In the genomic region with DNA sequence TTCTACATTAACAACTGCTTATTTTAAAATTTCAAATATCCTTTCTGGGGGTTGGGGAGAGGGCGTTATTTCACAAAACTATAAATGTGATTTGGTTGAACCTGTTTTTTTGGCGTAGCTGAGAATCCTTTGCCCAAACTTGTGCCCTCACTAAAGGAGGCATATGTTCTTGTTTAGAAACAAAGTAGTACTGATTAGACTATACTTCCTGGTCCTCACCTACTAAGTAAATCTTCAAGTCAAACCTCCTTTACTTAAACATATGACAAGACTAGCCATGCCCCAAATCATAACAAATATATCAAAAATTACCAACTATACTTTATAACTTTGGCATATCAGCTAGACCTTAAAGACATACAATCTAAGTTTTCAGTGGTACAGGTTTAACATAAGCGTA, we compare ENCODE assay signal across 1 cellular context.
TF ChIP-seq lines count a peak whose summit lies in the region.

No MANE protein-coding gene starts in this region.

TF ChIP-seq in GM12878, 131 proteins besides CTCF, POLR2A, EP300 and RAD21 (continued from another document):
- TF ChIP-seq, protein P1, sequence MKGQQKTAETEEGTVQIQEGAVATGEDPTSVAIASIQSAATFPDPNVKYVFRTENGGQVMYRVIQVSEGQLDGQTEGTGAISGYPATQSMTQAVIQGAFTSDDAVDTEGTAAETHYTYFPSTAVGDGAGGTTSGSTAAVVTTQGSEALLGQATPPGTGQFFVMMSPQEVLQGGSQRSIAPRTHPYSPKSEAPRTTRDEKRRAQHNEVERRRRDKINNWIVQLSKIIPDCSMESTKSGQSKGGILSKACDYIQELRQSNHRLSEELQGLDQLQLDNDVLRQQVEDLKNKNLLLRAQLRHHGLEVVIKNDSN (IDR thresholded peaks at IDR 0.05; ENCODE audit: borderline replicate concordance, extremely low read length, insufficient read depth, low read depth, low read length), result no peak
- TF ChIP-seq HDAC2 (IDR thresholded peaks at IDR 0.05) (no peak), ZNF622 (IDR thresholded peaks at IDR 0.05) (no peak), HDGF (IDR thresholded peaks at IDR 0.05) (no peak), IRF4 (IDR thresholded peaks at IDR 0.05; ENCODE audit: low read depth, low read length) (no peak), ZNF384 (IDR thresholded peaks at IDR 0.05; ENCODE audit: borderline replicate concordance, low read depth, low read length) (no peak), KAT2A (conservative IDR thresholded peaks at IDR 0.05; ENCODE audit: control insufficient read depth, low read depth, low read length) (no peak), NRF1 (conservative IDR thresholded peaks at IDR 0.05; ENCODE audit: low read depth, low read length) (no peak), ESRRA (IDR thresholded peaks at IDR 0.05; ENCODE audit: low read length) (no peak)
- TF ChIP-seq, protein P2, sequence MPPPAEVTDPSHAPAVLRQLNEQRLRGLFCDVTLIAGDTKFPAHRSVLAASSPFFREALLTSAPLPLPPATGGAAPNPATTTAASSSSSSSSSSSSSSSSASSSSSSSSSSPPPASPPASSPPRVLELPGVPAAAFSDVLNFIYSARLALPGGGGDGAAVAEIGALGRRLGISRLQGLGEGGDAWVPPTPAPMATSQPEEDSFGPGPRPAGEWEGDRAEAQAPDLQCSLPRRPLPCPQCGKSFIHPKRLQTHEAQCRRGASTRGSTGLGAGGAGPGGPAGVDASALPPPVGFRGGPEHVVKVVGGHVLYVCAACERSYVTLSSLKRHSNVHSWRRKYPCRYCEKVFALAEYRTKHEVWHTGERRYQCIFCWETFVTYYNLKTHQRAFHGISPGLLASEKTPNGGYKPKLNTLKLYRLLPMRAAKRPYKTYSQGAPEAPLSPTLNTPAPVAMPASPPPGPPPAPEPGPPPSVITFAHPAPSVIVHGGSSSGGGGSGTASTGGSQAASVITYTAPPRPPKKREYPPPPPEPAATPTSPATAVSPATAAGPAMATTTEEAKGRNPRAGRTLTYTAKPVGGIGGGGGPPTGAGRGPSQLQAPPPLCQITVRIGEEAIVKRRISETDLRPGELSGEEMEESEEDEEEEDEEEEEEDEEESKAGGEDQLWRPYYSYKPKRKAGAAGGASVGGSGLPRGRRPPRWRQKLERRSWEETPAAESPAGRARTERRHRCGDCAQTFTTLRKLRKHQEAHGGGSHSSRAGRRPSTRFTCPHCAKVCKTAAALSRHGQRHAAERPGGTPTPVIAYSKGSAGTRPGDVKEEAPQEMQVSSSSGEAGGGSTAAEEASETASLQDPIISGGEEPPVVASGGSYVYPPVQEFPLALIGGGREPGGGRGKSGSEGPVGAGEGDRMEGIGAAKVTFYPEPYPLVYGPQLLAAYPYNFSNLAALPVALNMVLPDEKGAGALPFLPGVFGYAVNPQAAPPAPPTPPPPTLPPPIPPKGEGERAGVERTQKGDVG (CRISPR knock-in tag; IDR thresholded peaks at IDR 0.05), result no peak
